ENCODE assay signal across 13 cellular contexts in genomic region chr19:44645407-44646048, GRCh38. TPM values are rescaled to one million over a fixed set of nuclear protein-coding genes. Genes with fewer than 3 reads are reported as not detected.
A peak's percentile ranks its signal among the peaks of the same experiment; 100 is the strongest.
DNase-seq lines count a peak whose midpoint lies in the region; ATAC-seq and TF ChIP-seq lines count a peak whose summit lies in the region.
"Had no signal": no experiment of that assay in that cellular context is flagged by ENCODE, and none has a peak within 500 bp of the region (broad histone marks: within the 10 kb centered on the region; RNA-seq: fewer than 3 reads in every experiment).

No MANE protein-coding gene starts in this region.

- no peak for ATAC-seq in aorta (ENCODE audit: low FRiP score)
- no peak for ATAC-seq in GM21576 (IDR thresholded peaks at IDR 0.05; ENCODE audit: unreplicated experiment)

- no peaks in the 10 kb centered on the region for H3K9me3 ChIP-seq in aorta (ENCODE audit: control insufficient read depth, low read length)
- H3K9me3 ChIP-seq: esophagus squamous epithelium, upper lobe of left lung had no signal

- no peaks in the 10 kb centered on the region for H3K27me3 ChIP-seq in aorta (ENCODE audit: control insufficient read depth in 1 of 2, insufficient read depth in 2 of 2, low read length in 1 of 2)
- H3K27me3 ChIP-seq: esophagus squamous epithelium, upper lobe of left lung had no signal

- peak overlapping the region; percentile 23 for H3K4me3 Mint-ChIP-seq in activated naive CD8-positive, alpha-beta T cell
- H3K4me3 Mint-ChIP-seq in activated naive CD8-positive, alpha-beta T cell treated with anti-CD3 and anti-CD28 coated beads for 36 hours = no peak overlapping the region

- WGBS in aorta, 2 donors = 81 to 91% methylated on average over 8 of the region's 8 CpGs

- H3K4me3 ChIP-seq in fibroblast of the aortic adventitia (ENCODE audit: low read depth, low read length) (peak overlapping the region; percentile 55), aorta (ENCODE audit: low read length in 2 of 2) (no peak overlapping the region)

- H3K4me1 ChIP-seq in aorta (ENCODE audit: control insufficient read depth in 1 of 2, insufficient read depth in 2 of 2, low read length in 2 of 2) = no peaks in the 10 kb centered on the region

- H3K4me1 Mint-ChIP-seq in activated naive CD8-positive, alpha-beta T cell (ENCODE audit: low read depth) = peaks cover 4% of the 10 kb centered on the region
- peaks cover 8% of the 10 kb centered on the region for H3K4me1 Mint-ChIP-seq in activated naive CD8-positive, alpha-beta T cell treated with anti-CD3 and anti-CD28 coated beads for 36 hours
- H3K4me1 Mint-ChIP-seq: central memory CD8-positive, alpha-beta T cell had no signal

- no peak for DNase-seq in activated naive CD8-positive, alpha-beta T cell treated with anti-CD3 and anti-CD28 coated beads for 36 hours
- DNase-seq in fibroblast of the aortic adventitia (ENCODE audit: low read depth) (no peak), aorta (peak; percentile 6 to 14), retina (no peak)
- DNase-seq: activated effector memory CD4-positive, alpha-beta T cell treated with Interleukin-2 at 50 U/mL for 16 hours; AML-193; esophagus squamous epithelium; naive B cell; NCI-H1694 treated with DMSO at 0.1 percent for 48 hours; upper lobe of left lung had no signal

- no peaks in the 10 kb centered on the region for H3K9me3 Mint-ChIP-seq in activated naive CD8-positive, alpha-beta T cell (ENCODE audit: low read depth)
- no peaks in the 10 kb centered on the region for H3K9me3 Mint-ChIP-seq in activated naive CD8-positive, alpha-beta T cell treated with anti-CD3 and anti-CD28 coated beads for 36 hours
- H3K9me3 Mint-ChIP-seq: central memory CD8-positive, alpha-beta T cell; naive B cell had no signal

- no peak for TF ChIP-seq CTCF in fibroblast of the aortic adventitia (IDR thresholded peaks at IDR 0.05; ENCODE audit: insufficient read depth, low read length)

- peaks cover 0 to 7% of the 10 kb centered on the region in 2 donors for H3K36me3 ChIP-seq in aorta (ENCODE audit: control insufficient read depth in 1 of 2, insufficient read depth in 2 of 2, low read length in 1 of 2)

- no peak overlapping the region for H3K27ac ChIP-seq in aorta (ENCODE audit: low read depth in 1 of 2, low read length in 2 of 2)

- H3K27me3 Mint-ChIP-seq in activated naive CD8-positive, alpha-beta T cell = no peaks in the 10 kb centered on the region
- H3K27me3 Mint-ChIP-seq in activated naive CD8-positive, alpha-beta T cell treated with anti-CD3 and anti-CD28 coated beads for 36 hours = peaks cover 21% of the 10 kb centered on the region

- no peak overlapping the region for H3K27ac Mint-ChIP-seq in activated naive CD8-positive, alpha-beta T cell
- no peak overlapping the region for H3K27ac Mint-ChIP-seq in activated naive CD8-positive, alpha-beta T cell treated with anti-CD3 and anti-CD28 coated beads for 36 hours

- H3K36me3 Mint-ChIP-seq in activated naive CD8-positive, alpha-beta T cell = no peaks in the 10 kb centered on the region
- peaks cover 7% of the 10 kb centered on the region for H3K36me3 Mint-ChIP-seq in activated naive CD8-positive, alpha-beta T cell treated with anti-CD3 and anti-CD28 coated beads for 36 hours
- H3K36me3 Mint-ChIP-seq: naive B cell had no signal

- intact Hi-C loops in aorta (cut with DNase I) = no loop called here

RNA-seq across cellular contexts. Expression of gene PVR, which starts 1.8 kb away (rescaled TPM):
- 10 to 100 TPM; 14.5 TPM for total RNA-seq in activated naive CD8-positive, alpha-beta T cell treated with anti-CD3 and anti-CD28 coated beads for 36 hours
- 16.7 and 31.5 TPM in 2 replicates for total RNA-seq in fibroblast of the aortic adventitia (ENCODE audit: low replicate concordance)
- total RNA-seq in aorta = 10 to 100 TPM; 31.3 to 44.2 TPM
- 10 to 100 TPM in 1 of 2 donors, 1 to 10 TPM in 1; 7.4 to 24.6 TPM for polyA plus RNA-seq in aorta

RNA-seq across cellular contexts. Expression of gene CEACAM19, which starts 25.8 kb away (rescaled TPM):
- 1 to 10 TPM in 1 of 2 experiments, under 1 TPM in 1; 0.62 to 1.4 TPM for total RNA-seq in activated naive CD8-positive, alpha-beta T cell treated with anti-CD3 and anti-CD28 coated beads for 36 hours
- 1.3 and 2.5 TPM in 2 replicates for total RNA-seq in fibroblast of the aortic adventitia (ENCODE audit: low replicate concordance)
- 10 to 100 TPM; 12.7 TPM for total RNA-seq in aorta
- 10 to 100 TPM in 1 of 2 donors, 1 to 10 TPM in 1; 1.8 to 18.4 TPM for polyA plus RNA-seq in aorta

RNA-seq across cellular contexts. Expression of gene IGSF23, which starts 32.2 kb away (rescaled TPM):
- not detected for total RNA-seq in activated naive CD8-positive, alpha-beta T cell treated with anti-CD3 and anti-CD28 coated beads for 36 hours
- total RNA-seq in fibroblast of the aortic adventitia (ENCODE audit: low replicate concordance) (not detected in 2 replicates), aorta (not detected)
- polyA plus RNA-seq in aorta = 1 to 10 TPM in 1 of 2 donors, under 1 TPM in 1; 0.18 to 8.4 TPM
- total RNA-seq: esophagus squamous epithelium, upper lobe of left lung had no signal

RNA-seq across cellular contexts. Expression of gene CEACAM16, which starts 53.4 kb away (rescaled TPM):
- not detected for total RNA-seq in activated naive CD8-positive, alpha-beta T cell treated with anti-CD3 and anti-CD28 coated beads for 36 hours
- total RNA-seq in fibroblast of the aortic adventitia (ENCODE audit: low replicate concordance) (not detected in 2 replicates), aorta (under 1 TPM in 1 of 2 donors, not detected in 1; 0.36 TPM)
- polyA plus RNA-seq in aorta = not detected
- total RNA-seq: esophagus squamous epithelium, upper lobe of left lung had no signal

Comparison
In these comparisons a context has a peak if more than half of its experiments do, and no peak if none do; other contexts are left out.
1. DNase-seq: peak in aorta (2 of 2); none in activated naive CD8-positive, alpha-beta T cell treated with anti-CD3 and anti-CD28 coated beads for 36 hours (single experiment), fibroblast of the aortic adventitia (single experiment) and retina (single experiment).